ENCODE assay signal across 17 cellular contexts in the genomic region with DNA sequence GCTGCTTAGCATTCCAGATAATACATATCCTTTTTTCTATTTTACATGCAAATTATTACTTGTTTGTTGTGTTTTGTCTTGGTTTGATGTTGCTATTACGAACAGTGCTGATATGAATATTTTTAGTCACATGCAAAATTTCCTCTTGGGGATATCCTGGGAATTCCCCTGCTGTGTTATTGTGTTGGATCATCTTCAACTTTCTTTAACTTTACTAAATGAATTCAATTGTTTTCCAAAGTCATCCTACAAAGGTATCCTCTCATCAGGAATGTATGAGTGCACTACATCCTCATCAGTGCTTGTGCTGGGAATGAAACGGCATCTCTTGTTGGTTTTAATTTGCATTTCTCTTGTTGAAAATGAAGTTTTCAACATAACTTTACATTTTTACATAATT.
DNase-seq lines count a peak whose midpoint lies in the region; ATAC-seq and TF ChIP-seq lines count a peak whose summit lies in the region.
"Had no signal": no experiment of that assay in that cellular context is flagged by ENCODE, and none has a peak within 500 bp of the region (broad histone marks: within the 10 kb centered on the region; RNA-seq: fewer than 3 reads in every experiment).

No MANE protein-coding gene starts in this region.

- no peaks in the 10 kb centered on the region for H3K9me3 ChIP-seq in H9 (ENCODE audit: control insufficient read depth, low read depth, low read length)
- H3K9me3 ChIP-seq in CD4-positive, alpha-beta T cell (ENCODE audit: control insufficient read depth, low read length): no peaks in the 10 kb centered on the region
- H3K9me3 ChIP-seq: BE2C had no signal

- H3K27me3 Mint-ChIP-seq in H9 (ENCODE audit: low read depth): no peaks in the 10 kb centered on the region
- H3K27me3 Mint-ChIP-seq in stimulated activated naive CD8-positive, alpha-beta T cell treated with anti-CD3 and anti-CD28 coated beads, Interleukin-15, amount 100 ng/mL, for 72 hours: no peaks in the 10 kb centered on the region
- peaks cover 4% of the 10 kb centered on the region for H3K27me3 Mint-ChIP-seq in CD4-positive, alpha-beta T cell
- H3K27me3 Mint-ChIP-seq: IgD-negative memory B cell had no signal

- peaks cover 38 to 65% (median 61%) of the 10 kb centered on the region in 3 experiments; a peak in 6 of 7 replicates for H3K36me3 Mint-ChIP-seq in H9 (ENCODE audit: insufficient read depth in 1 of 3, low read depth in 3 of 3)
- no peaks in the 10 kb centered on the region for H3K36me3 Mint-ChIP-seq in CD4-positive, alpha-beta T cell (ENCODE audit: low read depth)
- H3K36me3 Mint-ChIP-seq: CD8-positive, alpha-beta T cell had no signal

- no peak overlapping the region for H3K23ac ChIP-seq in H9 (ENCODE audit: insufficient read length, low read depth, low read length)

- H3K23me2 ChIP-seq in H9 (ENCODE audit: insufficient read length, low read depth, low read length, poor library complexity, severe bottlenecking): no peaks in the 10 kb centered on the region

- H2BK120ac ChIP-seq in H9 (ENCODE audit: low read depth, low read length, poor library complexity, severe bottlenecking): no peak overlapping the region

- no peak overlapping the region for H2BK20ac ChIP-seq in H9 (ENCODE audit: low read depth, low read length, poor library complexity, severe bottlenecking)

- POLR2A ChIA-PET in CD4-positive, alpha-beta T cell (lab: Charles Lee): no interaction called here

- CTCF ChIA-PET in CD4-positive, alpha-beta T cell (lab: Charles Lee): no interaction called here

- no peaks in the 10 kb centered on the region for H3K9me3 Mint-ChIP-seq in H9
- H3K9me3 Mint-ChIP-seq in stimulated activated naive CD8-positive, alpha-beta T cell treated with anti-CD3 and anti-CD28 coated beads, Interleukin-15, amount 100 ng/mL, for 72 hours: no peaks in the 10 kb centered on the region
- no peaks in the 10 kb centered on the region for H3K9me3 Mint-ChIP-seq in CD4-positive, alpha-beta T cell
- H3K9me3 Mint-ChIP-seq: IgD-negative memory B cell had no signal

- no peak overlapping the region for H4K8ac ChIP-seq in H9 (replicated peaks; ENCODE audit: insufficient read length, low read depth, low read length)

- no peak overlapping the region for H2BK5ac ChIP-seq in H9 (ENCODE audit: insufficient read length, low read length)

- no peak overlapping the region for H3K9ac ChIP-seq in H9 (ENCODE audit: extremely low read depth, insufficient read length, low read length)

- H4K91ac ChIP-seq in H9 (ENCODE audit: insufficient read length, low read depth, low read length): no peak overlapping the region

- no peaks in the 10 kb centered on the region for H3K79me2 ChIP-seq in H9 (ENCODE audit: insufficient read depth, low read length)

- H3K4me1 Mint-ChIP-seq in H9: peaks cover 15 to 22% of the 10 kb centered on the region in 2 experiments
- H3K4me1 Mint-ChIP-seq in stimulated activated naive CD8-positive, alpha-beta T cell treated with anti-CD3 and anti-CD28 coated beads, Interleukin-15, amount 100 ng/mL, for 72 hours: no peaks in the 10 kb centered on the region
- H3K4me1 Mint-ChIP-seq in CD4-positive, alpha-beta T cell (ENCODE audit: low read depth): no peaks in the 10 kb centered on the region

- H2AFZ ChIP-seq in H9 (ENCODE audit: low read length): no peak overlapping the region

- no peak overlapping the region for H4K5ac ChIP-seq in H9 (ENCODE audit: insufficient read length, low read depth, low read length)

- no peak for DNase-seq in H9
- DNase-seq in choroid plexus epithelial cell (ENCODE audit: low read depth): peak; percentile 10
- DNase-seq in epithelial cell of esophagus (ENCODE audit: low read depth): peak; percentile 16
- DNase-seq in lung microvascular endothelial cell (ENCODE audit: low read depth in 2 of 2): peak; percentile 39 to 72
- no peak for DNase-seq in NCI-H524 treated with DMSO at 0.1 percent for 48 hours (lab: John Stamatoyannopoulos, UW)
- no peak for DNase-seq in stimulated activated naive CD8-positive, alpha-beta T cell treated with anti-CD3 and anti-CD28 coated beads, Interleukin-15, amount 100 ng/mL, for 72 hours
- DNase-seq in CD4-positive, alpha-beta T cell: no peak
- DNase-seq in HUDEP-2 (lab: John Stamatoyannopoulos, UW; ENCODE audit: unreplicated experiment in 76 of 76): no peak
- DNase-seq: BE2C; CD8-positive, alpha-beta T cell; COR-L47; DMS153; DMS79 treated with DMSO at 0.1 percent for 48 hours; EL; GDM1 had no signal

- no peak overlapping the region for H3K56ac ChIP-seq in H9 (ENCODE audit: insufficient read length, low read depth, low read length)

- H3K18ac ChIP-seq in H9 (ENCODE audit: insufficient read length, low read depth, low read length): no peak overlapping the region

- H3K4me2 ChIP-seq in H9 (ENCODE audit: insufficient read depth, insufficient read length, low read length): no peak overlapping the region

- H2BK15ac ChIP-seq in H9 (ENCODE audit: low read depth, low read length): no peak overlapping the region

- H3T11ph ChIP-seq in H9 (ENCODE audit: low read length): no peak overlapping the region

- H2AK5ac ChIP-seq in H9 (ENCODE audit: insufficient read length, low read length): no peak overlapping the region

- no peak for TF ChIP-seq CTCF in H9 (conservative IDR thresholded peaks at IDR 0.05)
- no peak for TF ChIP-seq CTCF in choroid plexus epithelial cell (conservative IDR thresholded peaks at IDR 0.05; ENCODE audit: low read depth, low read length)
- TF ChIP-seq CTCF in epithelial cell of esophagus (IDR thresholded peaks at IDR 0.05; ENCODE audit: insufficient read depth, low read depth, low read length, missing control alignments): no peak
- TF ChIP-seq CTCF in CD4-positive, alpha-beta T cell (IDR thresholded peaks at IDR 0.05): no peak

- H3K79me1 ChIP-seq in H9 (ENCODE audit: insufficient read depth, low read depth, low read length, poor library complexity, severe bottlenecking): no peaks in the 10 kb centered on the region

- H3K4ac ChIP-seq in H9 (ENCODE audit: low read depth, low read length): no peak overlapping the region

- no peak overlapping the region for H3K14ac ChIP-seq in H9 (ENCODE audit: insufficient read depth, low read length)

- H3K27ac Mint-ChIP-seq in H9: peak overlapping the region in 2 of 3 experiments; percentile 40 to 66; a peak in 2 of 7 replicates
- H3K27ac Mint-ChIP-seq in stimulated activated naive CD8-positive, alpha-beta T cell treated with anti-CD3 and anti-CD28 coated beads, Interleukin-15, amount 100 ng/mL, for 72 hours: no peak overlapping the region
- H3K27ac Mint-ChIP-seq in CD4-positive, alpha-beta T cell: no peak overlapping the region
- H3K27ac Mint-ChIP-seq: CD8-positive, alpha-beta T cell; IgD-negative memory B cell had no signal

- no peak overlapping the region for H2BK12ac ChIP-seq in H9 (ENCODE audit: insufficient read length, low read depth, low read length)

- ATAC-seq in stimulated activated naive CD8-positive, alpha-beta T cell treated with anti-CD3 and anti-CD28 coated beads, Interleukin-15, amount 100 ng/mL, for 72 hours: no peak
- no peak for ATAC-seq in CD4-positive, alpha-beta T cell (ENCODE audit: poor library complexity)
- ATAC-seq: CD8-positive, alpha-beta T cell had no signal

- no peaks in the 10 kb centered on the region for H3K27me3 ChIP-seq in H9 (ENCODE audit: insufficient read depth, low read length)
- H3K27me3 ChIP-seq in CD4-positive, alpha-beta T cell (ENCODE audit: control insufficient read depth, insufficient read depth, low read length): no peaks in the 10 kb centered on the region
- H3K27me3 ChIP-seq: BE2C had no signal

- H3K27ac ChIP-seq in H9 (ENCODE audit: insufficient read length, low read depth, low read length): no peak overlapping the region
- H3K27ac ChIP-seq in CD4-positive, alpha-beta T cell (ENCODE audit: low read depth, low read length): no peak overlapping the region
- H3K27ac ChIP-seq: C4-2B had no signal

- intact Hi-C loops in CD4-positive, alpha-beta T cell (cut with DNase I, micrococcal nuclease): no loop called here

- no peak overlapping the region for H3K4me3 ChIP-seq in choroid plexus epithelial cell (ENCODE audit: low read depth, low read length)
- H3K4me3 ChIP-seq in epithelial cell of esophagus (ENCODE audit: low read length): no peak overlapping the region

- H3K4me1 ChIP-seq in H9 (ENCODE audit: insufficient read depth, low read length): no peaks in the 10 kb centered on the region
- H3K4me1 ChIP-seq: BE2C had no signal

- WGBS in H9 (ENCODE audit: extremely low coverage, insufficient read length, low lambda C conversion rate): no CpG with 5 or more reads among the region's 2 CpGs

- H4K20me1 ChIP-seq in H9 (ENCODE audit: control insufficient read depth, insufficient read depth, insufficient read length): no peaks in the 10 kb centered on the region

- H3K4me3 Mint-ChIP-seq in H9: no peak overlapping the region
- no peak overlapping the region for H3K4me3 Mint-ChIP-seq in stimulated activated naive CD8-positive, alpha-beta T cell treated with anti-CD3 and anti-CD28 coated beads, Interleukin-15, amount 100 ng/mL, for 72 hours
- no peak overlapping the region for H3K4me3 Mint-ChIP-seq in CD4-positive, alpha-beta T cell
- H3K4me3 Mint-ChIP-seq: CD8-positive, alpha-beta T cell; IgD-negative memory B cell had no signal

Comparison
In these comparisons a context has a peak if more than half of its experiments do, and no peak if none do; other contexts are left out.
1. DNase-seq: peak in choroid plexus epithelial cell (single experiment), epithelial cell of esophagus (single experiment) and lung microvascular endothelial cell (2 of 2); none in H9 (single experiment), NCI-H524 treated with DMSO at 0.1 percent for 48 hours (single experiment), stimulated activated naive CD8-positive, alpha-beta T cell treated with anti-CD3 and anti-CD28 coated beads, Interleukin-15, amount 100 ng/mL, for 72 hours (0 of 2), CD4-positive, alpha-beta T cell (0 of 10) and HUDEP-2 (0 of 76).
2. H3K27ac Mint-ChIP-seq: peak in H9 (2 of 3); none in stimulated activated naive CD8-positive, alpha-beta T cell treated with anti-CD3 and anti-CD28 coated beads, Interleukin-15, amount 100 ng/mL, for 72 hours (0 of 2) and CD4-positive, alpha-beta T cell (single experiment).